17 cellular contexts compared by ENCODE assay signal in genomic region chr3:39934696-39935095, GRCh38.
"Had no signal": no experiment of that assay in that cellular context is flagged by ENCODE, and none has a peak within 500 bp of the region (broad histone marks: within the 10 kb centered on the region; RNA-seq: fewer than 3 reads in every experiment).

No MANE protein-coding gene starts in this region.

- H3K4me1 ChIP-seq: breast epithelium had no signal

- H3K36me3 ChIP-seq: adrenal gland, breast epithelium, neutrophil, pancreas, sigmoid colon had no signal

- H3K4me2 ChIP-seq: hepatocyte had no signal

- H2AFZ ChIP-seq: hepatocyte had no signal

- H3K27me3 ChIP-seq: adrenal gland, breast epithelium, hepatocyte, neutrophil, pancreas, sigmoid colon had no signal

- H3K79me2 ChIP-seq: hepatocyte had no signal

- H3K4me3 ChIP-seq: adrenal gland, breast epithelium, hepatocyte, lung, pancreas, sigmoid colon had no signal

- DNase-seq: activated CD4-positive, alpha-beta T cell treated with anti-CD3 and anti-CD28 coated beads for 36 hours; activated CD4-positive, alpha-beta T cell treated with anti-CD3 and anti-CD28 coated beads, Interleukin-2, amount 50 U/mL, for 48 hours; activated gamma-delta T cell treated with Interleukin-2 at 50 U/mL for 16 hours; adrenal gland; left colon; natural killer cell; pancreas; sigmoid colon; stimulated activated CD8-positive, alpha-beta memory T cell treated with anti-CD3 and anti-CD28 coated beads, Interleukin-4, amount 100 ng/mL, for 48 hours; stimulated activated naive CD4-positive, alpha-beta T cell; T1000; trophoblast cell had no signal

- H3K27ac ChIP-seq: breast epithelium, epithelial cell of prostate, hepatocyte, neutrophil had no signal

- H3K9me3 ChIP-seq: adrenal gland, breast epithelium, neutrophil, pancreas, sigmoid colon had no signal
